In genomic region chr19:48303367-48303766, GRCh38 we compare ENCODE assay signal across 27 cellular contexts. TPM values are rescaled to one million over a fixed set of nuclear protein-coding genes. Genes with fewer than 3 reads are reported as not detected.
"Had no signal": no experiment of that assay in that cellular context is flagged by ENCODE, and none has a peak within 500 bp of the region (broad histone marks: within the 10 kb centered on the region; RNA-seq: fewer than 3 reads in every experiment).

No MANE protein-coding gene starts in this region.

- DNase-seq: activated CD4-positive, alpha-beta memory T cell treated with anti-CD3 and anti-CD28 coated beads for 36 hours; activated CD4-positive, alpha-beta T cell treated with anti-CD3 and anti-CD28 coated beads for 36 hours; activated CD4-positive, alpha-beta T cell treated with anti-CD3 and anti-CD28 coated beads, Interleukin-2, amount 10 ng/mL, durations not matched to agents 24 days and 14 days; activated CD4-positive, CD25-positive, alpha-beta regulatory T cell; activated CD4-positive, CD25-positive, alpha-beta regulatory T cell treated with anti-CD3 and anti-CD28 coated beads, Interleukin-2, amount 50 U/mL, for 72 hours; activated CD8-positive, alpha-beta memory T cell treated with anti-CD3 and anti-CD28 coated beads, Interleukin-2, amount 10 ng/mL, durations not matched to agents 7 days and 5 days; activated CD8-positive, alpha-beta memory T cell treated with anti-CD3 and anti-CD28 coated beads, Interleukin-2, amount 50 U/mL, for 4 hours; activated CD8-positive, alpha-beta T cell treated with anti-CD3 and anti-CD28 coated beads, Interleukin-2, amount 10 ng/mL, durations not matched to agents 7 days and 5 days; activated gamma-delta T cell; activated naive CD4-positive, alpha-beta T cell; activated naive CD4-positive, alpha-beta T cell treated with anti-CD3 and anti-CD28 coated beads, Interleukin-2, amount 10 ng/mL, durations not matched to agents 7 days and 5 days; activated naive CD8-positive, alpha-beta T cell treated with anti-CD3 and anti-CD28 coated beads, Interleukin-2, amount 10 ng/mL, durations not matched to agents 7 days and 5 days; activated T-cell treated with anti-CD3 and anti-CD28 coated beads, Interleukin-2, amount 50 U/mL, for 1 hour; activated T-cell treated with anti-CD3 and anti-CD28 coated beads, Interleukin-2, amount 50 U/mL, for 72 hours; central memory CD4-positive, alpha-beta T cell; cerebellar nuclear complex; colonic mucosa; effector CD8-positive, alpha-beta T cell; foreskin fibroblast; T-helper 2 cell had no signal

- H3K4me3 Mint-ChIP-seq: activated CD4-positive, alpha-beta memory T cell treated with anti-CD3 and anti-CD28 coated beads for 36 hours; activated CD4-positive, alpha-beta T cell treated with anti-CD3 and anti-CD28 coated beads for 36 hours; activated CD4-positive, alpha-beta T cell treated with anti-CD3 and anti-CD28 coated beads, Interleukin-2, amount 10 ng/mL, durations not matched to agents 24 days and 14 days; activated CD8-positive, alpha-beta memory T cell treated with anti-CD3 and anti-CD28 coated beads, Interleukin-2, amount 10 ng/mL, durations not matched to agents 7 days and 5 days; activated CD8-positive, alpha-beta T cell treated with anti-CD3 and anti-CD28 coated beads, Interleukin-2, amount 10 ng/mL, durations not matched to agents 7 days and 5 days; activated naive CD4-positive, alpha-beta T cell treated with anti-CD3 and anti-CD28 coated beads, Interleukin-2, amount 10 ng/mL, durations not matched to agents 7 days and 5 days; activated naive CD8-positive, alpha-beta T cell treated with anti-CD3 and anti-CD28 coated beads, Interleukin-2, amount 10 ng/mL, durations not matched to agents 7 days and 5 days; activated T-cell treated with anti-CD3 and anti-CD28 coated beads, Interleukin-2, amount 50 U/mL, for 72 hours; brain had no signal

- H3K27me3 Mint-ChIP-seq: activated CD4-positive, alpha-beta memory T cell treated with anti-CD3 and anti-CD28 coated beads for 36 hours; activated CD4-positive, alpha-beta T cell treated with anti-CD3 and anti-CD28 coated beads for 36 hours; brain had no signal

- H3K4me1 ChIP-seq: ascending aorta, breast epithelium, colonic mucosa had no signal

- H3K4me3 ChIP-seq: ascending aorta, breast epithelium, cardiac muscle cell, colonic mucosa had no signal

- H3K27ac Mint-ChIP-seq: activated CD4-positive, alpha-beta memory T cell treated with anti-CD3 and anti-CD28 coated beads for 36 hours; activated CD4-positive, alpha-beta T cell treated with anti-CD3 and anti-CD28 coated beads for 36 hours; activated CD4-positive, alpha-beta T cell treated with anti-CD3 and anti-CD28 coated beads, Interleukin-2, amount 10 ng/mL, durations not matched to agents 24 days and 14 days; activated CD8-positive, alpha-beta memory T cell treated with anti-CD3 and anti-CD28 coated beads, Interleukin-2, amount 10 ng/mL, durations not matched to agents 7 days and 5 days; activated CD8-positive, alpha-beta T cell treated with anti-CD3 and anti-CD28 coated beads, Interleukin-2, amount 10 ng/mL, durations not matched to agents 7 days and 5 days; activated naive CD4-positive, alpha-beta T cell treated with anti-CD3 and anti-CD28 coated beads, Interleukin-2, amount 10 ng/mL, durations not matched to agents 7 days and 5 days; activated naive CD4-positive, alpha-beta T cell treated with anti-CD3 and anti-CD28 coated beads, Interleukin-2, amount 50 U/mL, for 72 hours; activated naive CD8-positive, alpha-beta T cell treated with anti-CD3 and anti-CD28 coated beads, Interleukin-2, amount 10 ng/mL, durations not matched to agents 7 days and 5 days; activated T-cell treated with anti-CD3 and anti-CD28 coated beads, Interleukin-2, amount 50 U/mL, for 72 hours; brain had no signal

- H3K36me3 ChIP-seq: ascending aorta, breast epithelium, cardiac muscle cell, colonic mucosa had no signal

- H3K27ac ChIP-seq: ascending aorta, breast epithelium, cardiac muscle cell, colonic mucosa, epithelial cell of prostate had no signal

- H3K4me1 Mint-ChIP-seq: activated CD4-positive, alpha-beta T cell treated with anti-CD3 and anti-CD28 coated beads for 36 hours; activated CD4-positive, alpha-beta T cell treated with anti-CD3 and anti-CD28 coated beads, Interleukin-2, amount 10 ng/mL, durations not matched to agents 24 days and 14 days; activated CD8-positive, alpha-beta memory T cell treated with anti-CD3 and anti-CD28 coated beads, Interleukin-2, amount 10 ng/mL, durations not matched to agents 7 days and 5 days; activated naive CD4-positive, alpha-beta T cell treated with anti-CD3 and anti-CD28 coated beads, Interleukin-2, amount 10 ng/mL, durations not matched to agents 7 days and 5 days; activated naive CD8-positive, alpha-beta T cell treated with anti-CD3 and anti-CD28 coated beads, Interleukin-2, amount 10 ng/mL, durations not matched to agents 7 days and 5 days had no signal

- H3K27me3 ChIP-seq: ascending aorta, breast epithelium, cardiac muscle cell, colonic mucosa had no signal

- H3K9me3 Mint-ChIP-seq: activated CD4-positive, alpha-beta memory T cell treated with anti-CD3 and anti-CD28 coated beads for 36 hours; activated CD4-positive, alpha-beta T cell treated with anti-CD3 and anti-CD28 coated beads, Interleukin-2, amount 10 ng/mL, durations not matched to agents 24 days and 14 days; activated naive CD4-positive, alpha-beta T cell treated with anti-CD3 and anti-CD28 coated beads, Interleukin-2, amount 10 ng/mL, durations not matched to agents 7 days and 5 days; activated naive CD4-positive, alpha-beta T cell treated with anti-CD3 and anti-CD28 coated beads, Interleukin-2, amount 50 U/mL, for 72 hours; activated naive CD8-positive, alpha-beta T cell treated with anti-CD3 and anti-CD28 coated beads, Interleukin-2, amount 10 ng/mL, durations not matched to agents 7 days and 5 days; activated T-cell treated with anti-CD3 and anti-CD28 coated beads, Interleukin-2, amount 50 U/mL, for 72 hours; brain had no signal

- H3K9me3 ChIP-seq: ascending aorta, breast epithelium, colonic mucosa had no signal

- ATAC-seq: activated CD4-positive, alpha-beta T cell treated with anti-CD3 and anti-CD28 coated beads for 36 hours; activated CD8-positive, alpha-beta memory T cell treated with anti-CD3 and anti-CD28 coated beads, Interleukin-2, amount 10 ng/mL, durations not matched to agents 7 days and 5 days; activated CD8-positive, alpha-beta T cell treated with anti-CD3 and anti-CD28 coated beads, Interleukin-2, amount 10 ng/mL, durations not matched to agents 7 days and 5 days; activated naive CD4-positive, alpha-beta T cell treated with anti-CD3 and anti-CD28 coated beads, Interleukin-2, amount 50 U/mL, for 72 hours; activated T-cell treated with anti-CD3 and anti-CD28 coated beads, Interleukin-2, amount 50 U/mL, for 72 hours had no signal

RNA-seq across cellular contexts. Expression of gene ZNF114, which starts 33.5 kb away (rescaled TPM):
- total RNA-seq: ascending aorta; T-helper 1 cell treated with Interleukin-12 subunit alpha and Interleukin-12 subunit beta and Interleukin-4 antibody, amounts not matched to agents 30 ng/mL and 1 ng/mL, for 36 hours had no signal
